In genomic region chr10:19411119-19411518, GRCh38 we compare ENCODE assay signal across 24 cellular contexts.
DNase-seq lines count a peak whose midpoint lies in the region; ATAC-seq and TF ChIP-seq lines count a peak whose summit lies in the region.
"Had no signal": no experiment of that assay in that cellular context is flagged by ENCODE, and none has a peak within 500 bp of the region (broad histone marks: within the 10 kb centered on the region; RNA-seq: fewer than 3 reads in every experiment).

No MANE protein-coding gene starts in this region.

- no peak overlapping the region for H3K23ac ChIP-seq in H9 (ENCODE audit: insufficient read length, low read depth, low read length)

- ATAC-seq in foreskin keratinocyte (no peak), HG02588 (IDR thresholded peaks at IDR 0.05; ENCODE audit: unreplicated experiment) (no peak), HG03457 (IDR thresholded peaks at IDR 0.05; ENCODE audit: unreplicated experiment) (no peak)

- no CpG with 5 or more reads among the region's 2 CpGs for WGBS in H9 (ENCODE audit: extremely low coverage, insufficient read length, low lambda C conversion rate)

- no peaks in the 10 kb centered on the region for H3K27me3 ChIP-seq in H9 (ENCODE audit: insufficient read depth, low read length)
- no peaks in the 10 kb centered on the region for H3K27me3 ChIP-seq in foreskin keratinocyte
- H3K27me3 ChIP-seq: BLaER1 treated with 17β-estradiol and CSF1 and Interleukin-3, amounts not matched to agents 10 nM and 100 nM; SJSA1 had no signal

- H3K27ac Mint-ChIP-seq in H9: no peak overlapping the region
- H3K27ac Mint-ChIP-seq: CD4-positive, alpha-beta memory T cell; HFFc6 had no signal

- H2BK5ac ChIP-seq in H9 (ENCODE audit: insufficient read length, low read length): no peak overlapping the region

- H3K27ac ChIP-seq in H9 (ENCODE audit: insufficient read length, low read depth, low read length) (no peak overlapping the region), VCaP (no peak overlapping the region), foreskin keratinocyte (no peak overlapping the region)
- H3K27ac ChIP-seq: BLaER1 treated with 17β-estradiol and CSF1 and Interleukin-3, amounts not matched to agents 10 nM and 100 nM; GM23248; HL-60; PC-9; SJSA1 had no signal

- peaks cover 0 to 10% (median 0%) of the 10 kb centered on the region in 3 experiments; a peak in 2 of 7 replicates for H3K36me3 Mint-ChIP-seq in H9 (ENCODE audit: insufficient read depth in 1 of 3, low read depth in 3 of 3)
- H3K36me3 Mint-ChIP-seq: CD4-positive, alpha-beta memory T cell had no signal

- H2BK120ac ChIP-seq in H9 (ENCODE audit: low read depth, low read length, poor library complexity, severe bottlenecking): no peak overlapping the region

- no peaks in the 10 kb centered on the region for H3K79me1 ChIP-seq in H9 (ENCODE audit: insufficient read depth, low read depth, low read length, poor library complexity, severe bottlenecking)

- H3K4me2 ChIP-seq in H9 (ENCODE audit: insufficient read depth, insufficient read length, low read length): no peak overlapping the region
- H3K4me2 ChIP-seq: BLaER1 treated with 17β-estradiol and CSF1 and Interleukin-3, amounts not matched to agents 10 nM and 100 nM; PC-9 had no signal

- no peak overlapping the region for H3K56ac ChIP-seq in H9 (ENCODE audit: insufficient read length, low read depth, low read length)

- no peak overlapping the region for H2BK12ac ChIP-seq in H9 (ENCODE audit: insufficient read length, low read depth, low read length)

- H3T11ph ChIP-seq in H9 (ENCODE audit: low read length): no peak overlapping the region

- no peak overlapping the region for H4K8ac ChIP-seq in H9 (replicated peaks; ENCODE audit: insufficient read length, low read depth, low read length)

- H3K18ac ChIP-seq in H9 (ENCODE audit: insufficient read length, low read depth, low read length): no peak overlapping the region

- no peak overlapping the region for H4K91ac ChIP-seq in H9 (ENCODE audit: insufficient read length, low read depth, low read length)

- no peak overlapping the region for H3K4me3 ChIP-seq in retinal pigment epithelial cell (ENCODE audit: low read length)
- H3K4me3 ChIP-seq: BLaER1 treated with 17β-estradiol and CSF1 and Interleukin-3, amounts not matched to agents 10 nM and 100 nM; GM23248; HAP-1; PC-9; SJSA1 had no signal

- H3K14ac ChIP-seq in H9 (ENCODE audit: insufficient read depth, low read length): no peak overlapping the region

- DNase-seq in H9: no peak
- no peak for DNase-seq in foreskin keratinocyte
- no peak for DNase-seq in retinal pigment epithelial cell (ENCODE audit: low read depth)
- no peak for DNase-seq in activated CD4-positive, alpha-beta T cell treated with anti-CD3 and anti-CD28 coated beads, Interleukin-2, amount 50 U/mL, for 48 hours
- DNase-seq: CD4-positive, alpha-beta memory T cell; COR-L47; GM23248; HFFc6; NCI-H1092 treated with DMSO at 0.1 percent for 48 hours; NCI-H1436; NCI-H187 treated with DMSO at 0.1 percent for 48 hours; NCI-H2107; NCI-H524; NCI-H748 treated with DMSO at 0.1 percent for 48 hours; PC-9; Right ventricle myocardium superior; RPMI8226 had no signal

- H2BK20ac ChIP-seq in H9 (ENCODE audit: low read depth, low read length, poor library complexity, severe bottlenecking): no peak overlapping the region

- no peaks in the 10 kb centered on the region for H4K20me1 ChIP-seq in H9 (ENCODE audit: control insufficient read depth, insufficient read depth, insufficient read length)
- H4K20me1 ChIP-seq: BLaER1 treated with 17β-estradiol and CSF1 and Interleukin-3, amounts not matched to agents 10 nM and 100 nM had no signal

- no peak overlapping the region for H3K9ac ChIP-seq in H9 (ENCODE audit: extremely low read depth, insufficient read length, low read length)
- H3K9ac ChIP-seq: BLaER1 treated with 17β-estradiol and CSF1 and Interleukin-3, amounts not matched to agents 10 nM and 100 nM; GM23248 had no signal

- no peak overlapping the region for H4K5ac ChIP-seq in H9 (ENCODE audit: insufficient read length, low read depth, low read length)

- peaks cover 0 to 5% of the 10 kb centered on the region in 2 experiments; a peak in 2 of 5 replicates for H3K9me3 Mint-ChIP-seq in H9

- H2AFZ ChIP-seq in H9 (ENCODE audit: low read length): no peak overlapping the region
- H2AFZ ChIP-seq: GM23248, PC-9 had no signal

- no peaks in the 10 kb centered on the region for H3K79me2 ChIP-seq in H9 (ENCODE audit: insufficient read depth, low read length)

- no peak overlapping the region for H2AK5ac ChIP-seq in H9 (ENCODE audit: insufficient read length, low read length)

- no peaks in the 10 kb centered on the region for H3K23me2 ChIP-seq in H9 (ENCODE audit: insufficient read length, low read depth, low read length, poor library complexity, severe bottlenecking)

- no peak overlapping the region for H3K4me3 Mint-ChIP-seq in H9
- H3K4me3 Mint-ChIP-seq: CD4-positive, alpha-beta memory T cell; HFFc6 had no signal

- H3K4me1 Mint-ChIP-seq in H9: peaks cover 5 to 7% of the 10 kb centered on the region in 2 experiments
- H3K4me1 Mint-ChIP-seq: CD4-positive, alpha-beta memory T cell had no signal

- no peaks in the 10 kb centered on the region for H3K27me3 Mint-ChIP-seq in H9 (ENCODE audit: low read depth)
- H3K27me3 Mint-ChIP-seq: CD4-positive, alpha-beta memory T cell had no signal

- H3K4me1 ChIP-seq in H9 (ENCODE audit: insufficient read depth, low read length): peaks cover 1% of the 10 kb centered on the region; the same call in 1 of the 2 replicates
- H3K4me1 ChIP-seq in foreskin keratinocyte: no peaks in the 10 kb centered on the region
- H3K4me1 ChIP-seq: BLaER1 treated with 17β-estradiol and CSF1 and Interleukin-3, amounts not matched to agents 10 nM and 100 nM; HAP-1; SJSA1 had no signal

- no peak overlapping the region for H3K4ac ChIP-seq in H9 (ENCODE audit: low read depth, low read length)

- peak; percentile 34; the same call in 2 of the 3 replicates for TF ChIP-seq CTCF in H9 (conservative IDR thresholded peaks at IDR 0.05)
- TF ChIP-seq CTCF in VCaP (conservative IDR thresholded peaks at IDR 0.05): peak; percentile 58
- TF ChIP-seq CTCF in foreskin keratinocyte (conservative IDR thresholded peaks at IDR 0.05): peak; percentile 13
- TF ChIP-seq CTCF in retinal pigment epithelial cell (conservative IDR thresholded peaks at IDR 0.05; ENCODE audit: low read depth, low read length): peak; percentile 27

- H3K9me3 ChIP-seq in H9 (ENCODE audit: control insufficient read depth, low read depth, low read length): no peaks in the 10 kb centered on the region
- H3K9me3 ChIP-seq: HAP-1, SJSA1 had no signal

- no peak overlapping the region for H2BK15ac ChIP-seq in H9 (ENCODE audit: low read depth, low read length)
